27 cellular contexts compared by ENCODE assay signal in genomic region chr10:110540038-110540437, GRCh38. TPM values are rescaled to one million over a fixed set of nuclear protein-coding genes. Genes with fewer than 3 reads are reported as not detected.
DNase-seq lines count a peak whose midpoint lies in the region; ATAC-seq lines count a peak whose summit lies in the region.
"Had no signal": no experiment of that assay in that cellular context is flagged by ENCODE, and none has a peak within 500 bp of the region (broad histone marks: within the 10 kb centered on the region; RNA-seq: fewer than 3 reads in every experiment).

No MANE protein-coding gene starts in this region.

- H3K9me3 Mint-ChIP-seq in activated naive CD4-positive, alpha-beta T cell treated with anti-CD3 and anti-CD28 coated beads, Interleukin-2, amount 50 U/mL, for 24 hours = no peaks in the 10 kb centered on the region
- H3K9me3 Mint-ChIP-seq: natural killer cell; stimulated activated memory B cell treated with anti-CD40 and anti-IgM and Interleukin-4, amounts not matched to agents 10 μg/mL and 1 μg/mL and 100 μg/mL, for 72 hours had no signal

- H3K27ac Mint-ChIP-seq in activated naive CD4-positive, alpha-beta T cell treated with anti-CD3 and anti-CD28 coated beads, Interleukin-2, amount 50 U/mL, for 24 hours = peak overlapping the region; percentile 66
- no peak overlapping the region for H3K27ac Mint-ChIP-seq in T-helper 17 cell
- H3K27ac Mint-ChIP-seq: natural killer cell; stimulated activated memory B cell treated with anti-CD40 and anti-IgM and Interleukin-4, amounts not matched to agents 10 μg/mL and 1 μg/mL and 100 μg/mL, for 72 hours had no signal

- no peaks in the 10 kb centered on the region for H3K36me3 Mint-ChIP-seq in activated naive CD4-positive, alpha-beta T cell treated with anti-CD3 and anti-CD28 coated beads, Interleukin-2, amount 50 U/mL, for 24 hours
- peaks cover 2% of the 10 kb centered on the region for H3K36me3 Mint-ChIP-seq in T-helper 17 cell (ENCODE audit: low read depth)
- H3K36me3 Mint-ChIP-seq: natural killer cell; stimulated activated memory B cell treated with anti-CD40 and anti-IgM and Interleukin-4, amounts not matched to agents 10 μg/mL and 1 μg/mL and 100 μg/mL, for 72 hours had no signal

- peaks cover 24% of the 10 kb centered on the region for H3K4me1 Mint-ChIP-seq in activated naive CD4-positive, alpha-beta T cell treated with anti-CD3 and anti-CD28 coated beads, Interleukin-2, amount 50 U/mL, for 24 hours
- H3K4me1 Mint-ChIP-seq in T-helper 17 cell = peaks cover 16% of the 10 kb centered on the region

- no peak overlapping the region for H3K4me3 Mint-ChIP-seq in activated naive CD4-positive, alpha-beta T cell treated with anti-CD3 and anti-CD28 coated beads, Interleukin-2, amount 50 U/mL, for 24 hours
- H3K4me3 Mint-ChIP-seq in T-helper 17 cell = no peak overlapping the region
- H3K4me3 Mint-ChIP-seq: natural killer cell; stimulated activated memory B cell treated with anti-CD40 and anti-IgM and Interleukin-4, amounts not matched to agents 10 μg/mL and 1 μg/mL and 100 μg/mL, for 72 hours had no signal

- ATAC-seq in T-helper 17 cell (no peak), HG03520 (IDR thresholded peaks at IDR 0.05; ENCODE audit: unreplicated experiment) (no peak)
- ATAC-seq: K562; left colon; natural killer cell; stimulated activated memory B cell treated with anti-CD40 and anti-IgM and Interleukin-4, amounts not matched to agents 10 μg/mL and 1 μg/mL and 100 μg/mL, for 72 hours had no signal

- no peaks in the 10 kb centered on the region for H3K9me3 ChIP-seq in T-helper 17 cell (ENCODE audit: control insufficient read depth, low read length, poor library complexity, severe bottlenecking)
- H3K9me3 ChIP-seq: BLaER1 treated with 17β-estradiol and CSF1 and Interleukin-3, amounts not matched to agents 10 nM and 100 nM; colonic mucosa; esophagus muscularis mucosa; MG63; ovary; right atrium auricular region; testis; vagina had no signal

- DNase-seq in activated naive CD4-positive, alpha-beta T cell treated with anti-CD3 and anti-CD28 coated beads, Interleukin-2, amount 50 U/mL, for 16 hours = no peak
- DNase-seq in NCI-H2029 treated with DMSO at 0.1 percent for 48 hours (lab: John Stamatoyannopoulos, UW) (peak; percentile 16), amniotic epithelial cell (ENCODE audit: low read depth) (peak; percentile 66), T-helper 9 cell (no peak), T-helper 17 cell (no peak)
- no peak for DNase-seq in activated CD4-positive, CD25-positive, alpha-beta regulatory T cell (lab: John Stamatoyannopoulos, UW)
- DNase-seq: activated CD4-positive, alpha-beta T cell treated with anti-CD3 and anti-CD28 coated beads, Interleukin-2, amount 50 U/mL, for 1 hour; activated gamma-delta T cell treated with Interleukin-2 at 50 U/mL for 16 hours; colonic mucosa; COR-L47; left colon; MG63; midbrain; natural killer cell; NCI-H2171; NCI-H526; ovary; RPMI8226; testis had no signal

- no peaks in the 10 kb centered on the region for H3K27me3 Mint-ChIP-seq in activated naive CD4-positive, alpha-beta T cell treated with anti-CD3 and anti-CD28 coated beads, Interleukin-2, amount 50 U/mL, for 24 hours
- H3K27me3 Mint-ChIP-seq in T-helper 17 cell = no peaks in the 10 kb centered on the region
- H3K27me3 Mint-ChIP-seq: stimulated activated memory B cell treated with anti-CD40 and anti-IgM and Interleukin-4, amounts not matched to agents 10 μg/mL and 1 μg/mL and 100 μg/mL, for 72 hours had no signal

RNA-seq across cellular contexts. Expression of gene SMC3, which starts 27.5 kb away (rescaled TPM):
- total RNA-seq in T-helper 17 cell = 10 to 100 TPM; 31.6 to 35.9 TPM

RNA-seq across cellular contexts. Expression of gene DUSP5, which starts 42.3 kb away (rescaled TPM):
- total RNA-seq in T-helper 17 cell = 100 to 1,000 TPM in 1 of 2 donors, 10 to 100 TPM in 1; 91.9 to 147 TPM

Comparison
In these comparisons a context has a peak if more than half of its experiments do, and no peak if none do; other contexts are left out.
1. DNase-seq: peak in NCI-H2029 treated with DMSO at 0.1 percent for 48 hours (single experiment) and amniotic epithelial cell (single experiment); none in activated naive CD4-positive, alpha-beta T cell treated with anti-CD3 and anti-CD28 coated beads, Interleukin-2, amount 50 U/mL, for 16 hours (single experiment), T-helper 9 cell (single experiment), T-helper 17 cell (0 of 3) and activated CD4-positive, CD25-positive, alpha-beta regulatory T cell (0 of 4).